9 cellular contexts compared by ENCODE assay signal in genomic region chr6:79586548-79586947, GRCh38. TPM values are rescaled to one million over a fixed set of nuclear protein-coding genes. Genes with fewer than 3 reads are reported as not detected.
A peak's percentile ranks its signal among the peaks of the same experiment; 100 is the strongest.
DNase-seq lines count a peak whose midpoint lies in the region; ATAC-seq, FAIRE-seq and TF ChIP-seq lines count a peak whose summit lies in the region.
"Had no signal": no experiment of that assay in that cellular context is flagged by ENCODE, and none has a peak within 500 bp of the region (broad histone marks: within the 10 kb centered on the region; RNA-seq: fewer than 3 reads in every experiment).

No MANE protein-coding gene starts in this region.

- no peak overlapping the region for H2BK5ac ChIP-seq in H1 (ENCODE audit: low read depth, low read length)

- H2AFZ ChIP-seq in H1 (ENCODE audit: low read length) = no peak overlapping the region

- H3K56ac ChIP-seq in H1 (replicated peaks; ENCODE audit: insufficient read length, low read depth, low read length) = no peak overlapping the region

- no peak for ATAC-seq in HG02852 (IDR thresholded peaks at IDR 0.05; ENCODE audit: unreplicated experiment)
- no peak for ATAC-seq in GM18519 (IDR thresholded peaks at IDR 0.05; ENCODE audit: low FRiP score, unreplicated experiment)

- no peak overlapping the region for H3K4me3 Mint-ChIP-seq in activated CD4-positive, alpha-beta T cell treated with anti-CD3 and anti-CD28 coated beads, Interleukin-2, amount 10 ng/mL, durations not matched to agents 7 days and 5 days

- no peaks in the 10 kb centered on the region for H3K79me2 ChIP-seq in H1 (ENCODE audit: control insufficient read depth in 1 of 2, insufficient read depth in 2 of 2, low read length in 2 of 2)

- TF ChIP-seq EP300 in H1 (IDR thresholded peaks at IDR 0.05; ENCODE audit: borderline replicate concordance in 1 of 2, low read depth in 2 of 2, low read length in 2 of 2) = no peak

- H3K4me1 Mint-ChIP-seq in activated CD4-positive, alpha-beta T cell treated with anti-CD3 and anti-CD28 coated beads, Interleukin-2, amount 10 ng/mL, durations not matched to agents 7 days and 5 days = no peaks in the 10 kb centered on the region

- no peaks in the 10 kb centered on the region for H3K36me3 Mint-ChIP-seq in activated CD4-positive, alpha-beta T cell treated with anti-CD3 and anti-CD28 coated beads, Interleukin-2, amount 10 ng/mL, durations not matched to agents 7 days and 5 days (ENCODE audit: low read depth)

- no peaks in the 10 kb centered on the region for H3K9me3 Mint-ChIP-seq in activated CD4-positive, alpha-beta T cell treated with anti-CD3 and anti-CD28 coated beads, Interleukin-2, amount 10 ng/mL, durations not matched to agents 7 days and 5 days

- POLR2A ChIA-PET in H1 (lab: Charles Lee; ENCODE audit: partially characterized antibody) = no interaction called here
- POLR2A ChIA-PET in activated CD4-positive, alpha-beta T cell treated with anti-CD3 and anti-CD28 coated beads, Interleukin-2, amount 10 ng/mL, durations not matched to agents 7 days and 5 days (lab: Charles Lee) = no interaction called here

- H2BK15ac ChIP-seq in H1 (ENCODE audit: low read length) = no peak overlapping the region

- TF ChIP-seq CTCF in H1 (IDR thresholded peaks at IDR 0.05; ENCODE audit: control extremely low read depth in 1 of 3, insufficient read depth in 1 of 3, low read depth in 1 of 3, low read length in 3 of 3) (peak in 2 of 3 experiments; percentile 36 to 71; a peak in 2 of 4 replicates), retinal pigment epithelial cell (conservative IDR thresholded peaks at IDR 0.05; ENCODE audit: low read depth, low read length) (peak; percentile 62)

- no peaks in the 10 kb centered on the region for H3K9me3 ChIP-seq in MG63
- no peaks in the 10 kb centered on the region for H3K9me3 ChIP-seq in H1 (ENCODE audit: insufficient read depth in 2 of 2, low read depth in 1 of 2, low read length in 1 of 2)
- H3K9me3 ChIP-seq: BLaER1 treated with 17β-estradiol and CSF1 and Interleukin-3, amounts not matched to agents 10 nM and 100 nM had no signal

- peak; percentile 43 to 55 for TF ChIP-seq RAD21 in H1 (IDR thresholded peaks at IDR 0.05 in 1 of 2, conservative IDR thresholded peaks at IDR 0.05 in 1 of 2; ENCODE audit: low read depth in 2 of 2, low read length in 2 of 2)

- H3K4me1 ChIP-seq in H1 (replicated peaks in 1 of 4; ENCODE audit: control insufficient read depth in 3 of 4, insufficient read depth in 4 of 4, low read length in 3 of 4) = no peaks in the 10 kb centered on the region
- H3K4me1 ChIP-seq: BLaER1 treated with 17β-estradiol and CSF1 and Interleukin-3, amounts not matched to agents 10 nM and 100 nM had no signal

- H3K9ac ChIP-seq in H1 (replicated peaks in 1 of 4; ENCODE audit: extremely low read depth in 1 of 4, low read depth in 3 of 4, low read length in 3 of 4) = no peak overlapping the region
- H3K9ac ChIP-seq: BLaER1 treated with 17β-estradiol and CSF1 and Interleukin-3, amounts not matched to agents 10 nM and 100 nM had no signal

- no peak overlapping the region for H3K23ac ChIP-seq in H1 (ENCODE audit: insufficient read length)

- CTCF ChIA-PET in H1 (lab: Charles Lee; ENCODE audit: partially characterized antibody) = interaction anchor here (1.2 kb wide), 1 partner anchor 36 kb away, joined by 4 read pairs; no protein-coding TSS in a partner anchor
- CTCF ChIA-PET in activated CD4-positive, alpha-beta T cell treated with anti-CD3 and anti-CD28 coated beads, Interleukin-2, amount 10 ng/mL, durations not matched to agents 7 days and 5 days (lab: Charles Lee) = no interaction called here

- H3K4me2 ChIP-seq in H1 (ENCODE audit: insufficient read depth in 1 of 2, low read depth in 2 of 2, low read length in 2 of 2) = no peak overlapping the region
- H3K4me2 ChIP-seq: BLaER1 treated with 17β-estradiol and CSF1 and Interleukin-3, amounts not matched to agents 10 nM and 100 nM had no signal

- no peak for TF ChIP-seq POLR2A in H1 (IDR thresholded peaks at IDR 0.05; ENCODE audit: control extremely low read depth in 1 of 2, low read depth in 2 of 2, low read length in 2 of 2)

- H2BK12ac ChIP-seq in H1 (ENCODE audit: low read depth, low read length) = no peak overlapping the region

- H4K20me1 ChIP-seq in H1 (replicated peaks in 1 of 2; ENCODE audit: control insufficient read depth in 1 of 2, insufficient read depth in 2 of 2, low read length in 2 of 2) = no peaks in the 10 kb centered on the region
- H4K20me1 ChIP-seq: BLaER1 treated with 17β-estradiol and CSF1 and Interleukin-3, amounts not matched to agents 10 nM and 100 nM had no signal

- no peaks in the 10 kb centered on the region for H3K27me3 Mint-ChIP-seq in activated CD4-positive, alpha-beta T cell treated with anti-CD3 and anti-CD28 coated beads, Interleukin-2, amount 10 ng/mL, durations not matched to agents 7 days and 5 days

- no peaks in the 10 kb centered on the region for H3K36me3 ChIP-seq in MG63
- H3K36me3 ChIP-seq in H1 (ENCODE audit: control insufficient read depth in 2 of 4, insufficient read depth in 4 of 4, low read length in 3 of 4) = no peaks in the 10 kb centered on the region
- H3K36me3 ChIP-seq: BLaER1 treated with 17β-estradiol and CSF1 and Interleukin-3, amounts not matched to agents 10 nM and 100 nM had no signal

- H3K27me3 ChIP-seq in MG63 (no peaks in the 10 kb centered on the region), H1 (replicated peaks in 1 of 4; ENCODE audit: control insufficient read depth in 3 of 4, extremely low read depth in 1 of 4, insufficient read depth in 3 of 4, low read length in 3 of 4) (no peaks in the 10 kb centered on the region)
- H3K27me3 ChIP-seq: BLaER1 treated with 17β-estradiol and CSF1 and Interleukin-3, amounts not matched to agents 10 nM and 100 nM had no signal

- no peaks in the 10 kb centered on the region for H3K79me1 ChIP-seq in H1 (ENCODE audit: low read depth, low read length)

- FAIRE-seq in H1 (lab: Jason Lieb, UNC) = peak; percentile 78

- H3K4me3 ChIP-seq in MG63 = no peak overlapping the region
- no peak overlapping the region for H3K4me3 ChIP-seq in H1 (ENCODE audit: extremely low read depth in 1 of 4, insufficient read depth in 2 of 4, low read depth in 3 of 4, low read length in 4 of 4)
- H3K4me3 ChIP-seq in retinal pigment epithelial cell (ENCODE audit: low read length) = no peak overlapping the region
- H3K4me3 ChIP-seq: BLaER1 treated with 17β-estradiol and CSF1 and Interleukin-3, amounts not matched to agents 10 nM and 100 nM had no signal

- no peak overlapping the region for H4K8ac ChIP-seq in H1 (ENCODE audit: extremely low read depth, insufficient read depth, low read length)

- H3K14ac ChIP-seq in H1 (ENCODE audit: insufficient read length) = no peak overlapping the region

- H4K5ac ChIP-seq in H1 (ENCODE audit: insufficient read length, low read depth, low read length) = no peak overlapping the region

- no peak overlapping the region for H3K27ac ChIP-seq in H1 (ENCODE audit: low read depth, low read length)
- H3K27ac ChIP-seq: BLaER1 treated with 17β-estradiol and CSF1 and Interleukin-3, amounts not matched to agents 10 nM and 100 nM had no signal

- H3K23me2 ChIP-seq in H1 (ENCODE audit: low read depth, low read length) = no peaks in the 10 kb centered on the region

- H2BK20ac ChIP-seq in H1 (ENCODE audit: low read length) = no peak overlapping the region

- H4K91ac ChIP-seq in H1 (replicated peaks; ENCODE audit: insufficient read length, low read length) = no peak overlapping the region

- no peak overlapping the region for H3K4ac ChIP-seq in H1 (replicated peaks; ENCODE audit: insufficient read length, low read depth, low read length)

- H3K27ac Mint-ChIP-seq in activated CD4-positive, alpha-beta T cell treated with anti-CD3 and anti-CD28 coated beads, Interleukin-2, amount 10 ng/mL, durations not matched to agents 7 days and 5 days = no peak overlapping the region

- no peak overlapping the region for H3K18ac ChIP-seq in H1 (ENCODE audit: extremely low read depth, low read length)

- H2BK120ac ChIP-seq in H1 (replicated peaks; ENCODE audit: low read depth, low read length) = no peak overlapping the region

- DNase-seq in NCI-H2196 (lab: John Stamatoyannopoulos, UW; ENCODE audit: unreplicated experiment) (peak; percentile 4), NCI-H2196 treated with DMSO at 0.1 percent for 48 hours (lab: John Stamatoyannopoulos, UW; ENCODE audit: unreplicated experiment) (no peak), MG63 (peak; percentile 9), H1 (ENCODE audit: low read depth in 1 of 2, low spot score in 2 of 2) (no peak), retinal pigment epithelial cell (ENCODE audit: low read depth) (no peak)
- DNase-seq in activated CD4-positive, alpha-beta T cell treated with anti-CD3 and anti-CD28 coated beads, Interleukin-2, amount 10 ng/mL, durations not matched to agents 7 days and 5 days = no peak

- H2AK5ac ChIP-seq in H1 (ENCODE audit: low read depth, low read length) = no peak overlapping the region

TF ChIP-seq in H1, 55 proteins besides CTCF, POLR2A, EP300 and RAD21 (continues in another document):
- no peak for TF ChIP-seq CHD2 (IDR thresholded peaks at IDR 0.05; ENCODE audit: low read length)

RNA-seq across cellular contexts. Expression of gene SH3BGRL2, which starts 44.6 kb away (rescaled TPM):
- 0.16 and 1.2 TPM in 2 replicates for total RNA-seq in MG63 (2014; rRNA removed; shearing (Covaris generic); ENCODE audit: low replicate concordance)
- 20.0 and 20.3 TPM in 2 replicates for total RNA-seq in H1 (2021; fragmentation: NEBNext Ultra II Directional; extraction: Animal tissue kit (Norgen Biotek cat#: 25700))
- 3.8 and 6.0 TPM in 2 replicates for polyA plus RNA-seq in H1 (2011; rRNA removed)
- polyA plus RNA-seq in H1 (2011; cell fraction: cytosol; rRNA removed) = 7.5 TPM
- polyA plus RNA-seq in H1 (2011; cell fraction: nucleus; rRNA removed) = 1.3 TPM
- polyA plus RNA-seq in H1 (2012, experiment 1 of 2) = 6.5 to 13.4 TPM (median 8.4 TPM) in 4 replicates
- polyA plus RNA-seq in H1 (2012, experiment 2 of 2) = 0.89 TPM
- polyA plus RNA-seq in H1 (2013, experiment 1 of 2) = 11.2 TPM
- 11.5 TPM for polyA plus RNA-seq in H1 (2013, experiment 2 of 2)
- 8.0 and 11.0 TPM in 2 replicates for polyA minus RNA-seq in H1 (2011; rRNA and poly(A)+ RNA removed)
- polyA minus RNA-seq in H1 (2011; cell fraction: cytosol; rRNA and poly(A)+ RNA removed) = 8.4 TPM
- polyA minus RNA-seq in H1 (2011; cell fraction: nucleus; rRNA and poly(A)+ RNA removed) = 7.7 TPM
- under 1 TPM; 0.12 to 0.17 TPM for total RNA-seq in activated CD4-positive, alpha-beta T cell treated with anti-CD3 and anti-CD28 coated beads, Interleukin-2, amount 10 ng/mL, durations not matched to agents 7 days and 5 days

RNA-seq across cellular contexts. Expression of gene LCA5, which starts 49.3 kb away (rescaled TPM):
- 3.2 and 7.7 TPM in 2 replicates for total RNA-seq in MG63 (2014; rRNA removed; shearing (Covaris generic); ENCODE audit: low replicate concordance)
- 3.6 TPM in 2 replicates for total RNA-seq in H1 (2021; fragmentation: NEBNext Ultra II Directional; extraction: Animal tissue kit (Norgen Biotek cat#: 25700))
- polyA plus RNA-seq in H1 (2011; rRNA removed) = 0.16 and 0.44 TPM in 2 replicates
- polyA plus RNA-seq in H1 (2011; cell fraction: cytosol; rRNA removed) = 0.81 TPM
- polyA plus RNA-seq in H1 (2011; cell fraction: nucleus; rRNA removed) = 0.29 TPM
- 0.74 to 1.6 TPM (median 1.2 TPM) in 4 replicates for polyA plus RNA-seq in H1 (2012, experiment 1 of 2)
- 0.10 TPM for polyA plus RNA-seq in H1 (2012, experiment 2 of 2)
- polyA plus RNA-seq in H1 (2013, experiment 1 of 2) = 2.1 TPM
- polyA plus RNA-seq in H1 (2013, experiment 2 of 2) = 1.8 TPM
- 1.4 and 1.9 TPM in 2 replicates for polyA minus RNA-seq in H1 (2011; rRNA and poly(A)+ RNA removed)
- polyA minus RNA-seq in H1 (2011; cell fraction: cytosol; rRNA and poly(A)+ RNA removed) = 2.1 TPM
- polyA minus RNA-seq in H1 (2011; cell fraction: nucleus; rRNA and poly(A)+ RNA removed) = 5.2 TPM
- under 1 TPM; 0.05 to 0.25 TPM for total RNA-seq in activated CD4-positive, alpha-beta T cell treated with anti-CD3 and anti-CD28 coated beads, Interleukin-2, amount 10 ng/mL, durations not matched to agents 7 days and 5 days

Comparison
In these comparisons a context has a peak if more than half of its experiments do, and no peak if none do; other contexts are left out.
1. DNase-seq: peak in NCI-H2196 (single experiment) and MG63 (single experiment); none in NCI-H2196 treated with DMSO at 0.1 percent for 48 hours (single experiment), H1 (0 of 2), retinal pigment epithelial cell (single experiment) and activated CD4-positive, alpha-beta T cell treated with anti-CD3 and anti-CD28 coated beads, Interleukin-2, amount 10 ng/mL, durations not matched to agents 7 days and 5 days (single experiment).